Comparison of ENCODE assay signal across 1 cellular context in the genomic region with DNA sequence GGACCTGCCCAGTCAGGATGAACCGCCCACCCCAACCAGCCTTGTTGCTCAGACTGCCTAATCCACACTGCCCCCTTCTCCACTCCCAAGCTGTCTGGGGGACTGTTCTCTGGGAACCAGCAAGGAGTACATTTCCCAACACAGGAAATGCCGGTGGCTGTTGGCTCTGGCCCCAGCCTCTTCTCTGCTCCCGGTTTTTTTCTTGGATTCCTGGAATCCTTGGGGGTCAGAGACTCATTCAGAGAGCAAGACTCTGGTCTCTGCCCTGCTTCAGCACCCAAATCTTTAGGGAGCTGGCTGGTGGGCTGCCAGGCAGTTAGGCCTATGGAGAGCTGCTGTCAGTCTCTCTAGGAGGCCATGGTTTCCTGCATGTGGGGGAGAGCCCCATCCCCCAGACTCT.
TF ChIP-seq lines count a peak whose summit lies in the region.

No MANE protein-coding gene starts in this region.

TF ChIP-seq in GM23338, 12 proteins besides CTCF, POLR2A, EP300 and RAD21 (continued from another document):
- TF ChIP-seq CREB1 (CRISPR knock-in tag; IDR thresholded peaks at IDR 0.05; ENCODE audit: low read depth) (no peak), POLR2AphosphoS5 (IDR thresholded peaks at IDR 0.05; ENCODE audit: low read depth) (no peak), JUNB (IDR thresholded peaks at IDR 0.05; ENCODE audit: unreplicated experiment) (no peak), ZNF331 (CRISPR knock-in tag; IDR thresholded peaks at IDR 0.05; ENCODE audit: low read depth) (no peak), STAT1 (IDR thresholded peaks at IDR 0.05; ENCODE audit: unreplicated experiment) (no peak), EZH2phosphoT487 (IDR thresholded peaks at IDR 0.05; ENCODE audit: unreplicated experiment) (no peak)
- TF ChIP-seq, protein P1, sequence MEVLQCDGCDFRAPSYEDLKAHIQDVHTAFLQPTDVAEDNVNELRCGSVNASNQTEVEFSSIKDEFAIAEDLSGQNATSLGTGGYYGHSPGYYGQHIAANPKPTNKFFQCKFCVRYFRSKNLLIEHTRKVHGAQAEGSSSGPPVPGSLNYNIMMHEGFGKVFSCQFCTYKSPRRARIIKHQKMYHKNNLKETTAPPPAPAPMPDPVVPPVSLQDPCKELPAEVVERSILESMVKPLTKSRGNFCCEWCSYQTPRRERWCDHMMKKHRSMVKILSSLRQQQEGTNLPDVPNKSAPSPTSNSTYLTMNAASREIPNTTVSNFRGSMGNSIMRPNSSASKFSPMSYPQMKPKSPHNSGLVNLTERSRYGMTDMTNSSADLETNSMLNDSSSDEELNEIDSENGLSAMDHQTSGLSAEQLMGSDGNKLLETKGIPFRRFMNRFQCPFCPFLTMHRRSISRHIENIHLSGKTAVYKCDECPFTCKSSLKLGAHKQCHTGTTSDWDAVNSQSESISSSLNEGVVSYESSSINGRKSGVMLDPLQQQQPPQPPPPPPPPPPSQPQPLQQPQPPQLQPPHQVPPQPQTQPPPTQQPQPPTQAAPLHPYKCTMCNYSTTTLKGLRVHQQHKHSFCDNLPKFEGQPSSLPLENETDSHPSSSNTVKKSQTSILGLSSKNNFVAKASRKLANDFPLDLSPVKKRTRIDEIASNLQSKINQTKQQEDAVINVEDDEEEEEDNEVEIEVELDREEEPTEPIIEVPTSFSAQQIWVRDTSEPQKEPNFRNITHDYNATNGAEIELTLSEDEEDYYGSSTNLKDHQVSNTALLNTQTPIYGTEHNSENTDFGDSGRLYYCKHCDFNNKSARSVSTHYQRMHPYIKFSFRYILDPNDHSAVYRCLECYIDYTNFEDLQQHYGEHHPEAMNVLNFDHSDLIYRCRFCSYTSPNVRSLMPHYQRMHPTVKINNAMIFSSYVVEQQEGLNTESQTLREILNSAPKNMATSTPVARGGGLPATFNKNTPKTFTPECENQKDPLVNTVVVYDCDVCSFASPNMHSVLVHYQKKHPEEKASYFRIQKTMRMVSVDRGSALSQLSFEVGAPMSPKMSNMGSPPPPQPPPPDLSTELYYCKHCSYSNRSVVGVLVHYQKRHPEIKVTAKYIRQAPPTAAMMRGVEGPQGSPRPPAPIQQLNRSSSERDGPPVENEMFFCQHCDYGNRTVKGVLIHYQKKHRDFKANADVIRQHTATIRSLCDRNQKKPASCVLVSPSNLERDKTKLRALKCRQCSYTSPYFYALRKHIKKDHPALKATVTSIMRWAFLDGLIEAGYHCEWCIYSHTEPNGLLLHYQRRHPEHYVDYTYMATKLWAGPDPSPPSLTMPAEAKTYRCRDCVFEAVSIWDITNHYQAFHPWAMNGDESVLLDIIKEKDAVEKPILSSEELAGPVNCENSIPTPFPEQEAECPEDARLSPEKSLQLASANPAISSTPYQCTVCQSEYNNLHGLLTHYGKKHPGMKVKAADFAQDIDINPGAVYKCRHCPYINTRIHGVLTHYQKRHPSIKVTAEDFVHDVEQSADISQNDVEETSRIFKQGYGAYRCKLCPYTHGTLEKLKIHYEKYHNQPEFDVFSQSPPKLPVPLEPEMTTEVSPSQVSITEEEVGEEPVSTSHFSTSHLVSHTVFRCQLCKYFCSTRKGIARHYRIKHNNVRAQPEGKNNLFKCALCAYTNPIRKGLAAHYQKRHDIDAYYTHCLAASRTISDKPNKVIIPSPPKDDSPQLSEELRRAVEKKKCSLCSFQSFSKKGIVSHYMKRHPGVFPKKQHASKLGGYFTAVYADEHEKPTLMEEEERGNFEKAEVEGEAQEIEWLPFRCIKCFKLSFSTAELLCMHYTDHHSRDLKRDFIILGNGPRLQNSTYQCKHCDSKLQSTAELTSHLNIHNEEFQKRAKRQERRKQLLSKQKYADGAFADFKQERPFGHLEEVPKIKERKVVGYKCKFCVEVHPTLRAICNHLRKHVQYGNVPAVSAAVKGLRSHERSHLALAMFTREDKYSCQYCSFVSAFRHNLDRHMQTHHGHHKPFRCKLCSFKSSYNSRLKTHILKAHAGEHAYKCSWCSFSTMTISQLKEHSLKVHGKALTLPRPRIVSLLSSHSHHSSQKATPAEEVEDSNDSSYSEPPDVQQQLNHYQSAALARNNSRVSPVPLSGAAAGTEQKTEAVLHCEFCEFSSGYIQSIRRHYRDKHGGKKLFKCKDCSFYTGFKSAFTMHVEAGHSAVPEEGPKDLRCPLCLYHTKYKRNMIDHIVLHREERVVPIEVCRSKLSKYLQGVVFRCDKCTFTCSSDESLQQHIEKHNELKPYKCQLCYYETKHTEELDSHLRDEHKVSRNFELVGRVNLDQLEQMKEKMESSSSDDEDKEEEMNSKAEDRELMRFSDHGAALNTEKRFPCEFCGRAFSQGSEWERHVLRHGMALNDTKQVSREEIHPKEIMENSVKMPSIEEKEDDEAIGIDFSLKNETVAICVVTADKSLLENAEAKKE (CRISPR knock-in tag; IDR thresholded peaks at IDR 0.05), result no peak
- TF ChIP-seq, protein P2, sequence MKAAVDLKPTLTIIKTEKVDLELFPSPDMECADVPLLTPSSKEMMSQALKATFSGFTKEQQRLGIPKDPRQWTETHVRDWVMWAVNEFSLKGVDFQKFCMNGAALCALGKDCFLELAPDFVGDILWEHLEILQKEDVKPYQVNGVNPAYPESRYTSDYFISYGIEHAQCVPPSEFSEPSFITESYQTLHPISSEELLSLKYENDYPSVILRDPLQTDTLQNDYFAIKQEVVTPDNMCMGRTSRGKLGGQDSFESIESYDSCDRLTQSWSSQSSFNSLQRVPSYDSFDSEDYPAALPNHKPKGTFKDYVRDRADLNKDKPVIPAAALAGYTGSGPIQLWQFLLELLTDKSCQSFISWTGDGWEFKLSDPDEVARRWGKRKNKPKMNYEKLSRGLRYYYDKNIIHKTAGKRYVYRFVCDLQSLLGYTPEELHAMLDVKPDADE (IDR thresholded peaks at IDR 0.05), result no peak
